1 cellular context compared by ENCODE assay signal in the genomic region with DNA sequence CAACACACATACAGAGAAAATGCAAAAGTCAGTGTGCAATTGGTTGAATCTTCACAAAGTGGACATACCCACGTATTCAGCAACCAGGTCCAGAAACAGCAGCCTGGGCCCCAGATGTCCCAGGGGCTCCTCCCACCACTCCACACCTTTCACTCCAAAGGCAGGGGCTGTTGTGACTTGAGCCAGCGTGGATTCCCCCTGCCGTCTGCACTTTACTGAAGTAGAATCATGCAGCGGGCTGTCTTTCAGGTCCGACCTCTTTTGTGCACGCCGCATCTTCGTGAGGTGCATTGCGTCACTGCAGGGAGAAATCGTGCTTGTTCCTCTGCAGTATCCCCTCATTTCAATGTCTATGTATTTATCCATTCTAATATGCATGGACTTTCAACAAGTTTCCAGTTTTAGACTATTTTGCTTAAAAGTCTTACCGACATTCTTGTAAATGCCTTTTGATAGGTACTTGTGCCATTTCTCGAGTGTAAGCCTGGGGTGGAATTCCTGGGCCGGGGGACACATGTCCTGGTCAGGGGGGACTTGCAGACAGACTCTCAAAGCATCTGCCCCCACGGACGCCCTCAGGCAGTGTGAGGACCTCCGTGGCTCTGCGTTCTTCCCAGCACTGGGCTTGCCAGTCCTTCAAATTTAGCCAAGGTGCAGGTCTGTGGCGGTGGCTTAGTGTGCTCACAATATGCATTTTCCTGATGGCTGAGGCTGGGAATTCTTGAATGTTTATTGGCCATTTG.
TF ChIP-seq lines count a peak whose summit lies in the region.

No MANE protein-coding gene starts in this region.

TF ChIP-seq in HepG2, 621 proteins besides CTCF, POLR2A, EP300 and RAD21:
- TF ChIP-seq AGO2 (optimal IDR thresholded peaks at IDR 0.05; ENCODE audit: low read depth, low read length) = no peak
- TF ChIP-seq SOX13 (IDR thresholded peaks at IDR 0.05) = no peak
- no peak for TF ChIP-seq SOX13 (CRISPR knock-in tag; conservative IDR thresholded peaks at IDR 0.05 in 1 of 2, IDR thresholded peaks at IDR 0.05 in 1 of 2)
- TF ChIP-seq, protein P1, sequence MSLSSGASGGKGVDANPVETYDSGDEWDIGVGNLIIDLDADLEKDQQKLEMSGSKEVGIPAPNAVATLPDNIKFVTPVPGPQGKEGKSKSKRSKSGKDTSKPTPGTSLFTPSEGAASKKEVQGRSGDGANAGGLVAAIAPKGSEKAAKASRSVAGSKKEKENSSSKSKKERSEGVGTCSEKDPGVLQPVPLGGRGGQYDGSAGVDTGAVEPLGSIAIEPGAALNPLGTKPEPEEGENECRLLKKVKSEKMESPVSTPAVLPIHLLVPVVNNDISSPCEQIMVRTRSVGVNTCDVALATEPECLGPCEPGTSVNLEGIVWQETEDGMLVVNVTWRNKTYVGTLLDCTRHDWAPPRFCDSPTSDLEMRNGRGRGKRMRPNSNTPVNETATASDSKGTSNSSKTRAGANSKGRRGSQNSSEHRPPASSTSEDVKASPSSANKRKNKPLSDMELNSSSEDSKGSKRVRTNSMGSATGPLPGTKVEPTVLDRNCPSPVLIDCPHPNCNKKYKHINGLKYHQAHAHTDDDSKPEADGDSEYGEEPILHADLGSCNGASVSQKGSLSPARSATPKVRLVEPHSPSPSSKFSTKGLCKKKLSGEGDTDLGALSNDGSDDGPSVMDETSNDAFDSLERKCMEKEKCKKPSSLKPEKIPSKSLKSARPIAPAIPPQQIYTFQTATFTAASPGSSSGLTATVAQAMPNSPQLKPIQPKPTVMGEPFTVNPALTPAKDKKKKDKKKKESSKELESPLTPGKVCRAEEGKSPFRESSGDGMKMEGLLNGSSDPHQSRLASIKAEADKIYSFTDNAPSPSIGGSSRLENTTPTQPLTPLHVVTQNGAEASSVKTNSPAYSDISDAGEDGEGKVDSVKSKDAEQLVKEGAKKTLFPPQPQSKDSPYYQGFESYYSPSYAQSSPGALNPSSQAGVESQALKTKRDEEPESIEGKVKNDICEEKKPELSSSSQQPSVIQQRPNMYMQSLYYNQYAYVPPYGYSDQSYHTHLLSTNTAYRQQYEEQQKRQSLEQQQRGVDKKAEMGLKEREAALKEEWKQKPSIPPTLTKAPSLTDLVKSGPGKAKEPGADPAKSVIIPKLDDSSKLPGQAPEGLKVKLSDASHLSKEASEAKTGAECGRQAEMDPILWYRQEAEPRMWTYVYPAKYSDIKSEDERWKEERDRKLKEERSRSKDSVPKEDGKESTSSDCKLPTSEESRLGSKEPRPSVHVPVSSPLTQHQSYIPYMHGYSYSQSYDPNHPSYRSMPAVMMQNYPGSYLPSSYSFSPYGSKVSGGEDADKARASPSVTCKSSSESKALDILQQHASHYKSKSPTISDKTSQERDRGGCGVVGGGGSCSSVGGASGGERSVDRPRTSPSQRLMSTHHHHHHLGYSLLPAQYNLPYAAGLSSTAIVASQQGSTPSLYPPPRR (CRISPR knock-in tag; IDR thresholded peaks at IDR 0.05; ENCODE audit: borderline replicate concordance) = no peak
- no peak for TF ChIP-seq KMT2A (CRISPR knock-in tag; IDR thresholded peaks at IDR 0.05)
- TF ChIP-seq CEBPB (IDR thresholded peaks at IDR 0.05; ENCODE audit: borderline replicate concordance, low read depth, low read length) = peak; percentile 42; the same call in 1 of the 2 replicates
